8 cellular contexts compared by ENCODE assay signal in the genomic region with DNA sequence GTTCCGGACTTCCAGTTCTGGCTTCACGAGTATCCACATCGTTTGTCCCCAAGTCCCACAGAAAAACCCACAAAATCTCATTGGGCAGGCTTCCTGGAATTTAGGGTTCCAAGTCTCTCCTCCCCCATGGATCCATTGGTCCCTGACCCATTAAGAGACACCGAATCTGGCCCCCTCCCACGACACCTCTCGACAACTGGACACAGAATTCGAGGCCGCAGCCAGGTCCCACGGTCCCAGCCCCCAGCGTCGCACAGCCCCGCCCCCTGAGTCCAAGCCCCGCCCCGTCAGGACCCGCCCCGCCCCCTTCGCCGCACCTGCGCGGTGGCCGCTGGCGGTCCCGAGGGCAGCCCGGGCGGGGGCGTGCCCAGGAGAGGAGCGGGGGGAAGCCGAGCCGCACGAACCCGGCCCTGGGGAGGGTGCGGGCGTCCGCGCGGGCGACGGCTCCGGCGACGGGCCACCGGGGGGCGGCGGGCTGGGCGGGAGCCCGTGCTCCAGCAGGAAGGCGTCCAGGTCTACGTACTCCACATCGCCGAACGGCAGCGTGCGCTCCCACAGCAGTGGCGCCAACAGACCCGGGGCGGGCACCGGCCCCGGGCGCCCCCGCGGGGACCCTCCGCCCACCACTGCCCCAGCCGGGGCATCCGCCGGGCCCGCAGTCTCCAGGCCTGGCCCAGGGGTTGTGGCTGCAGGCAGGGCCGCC. TPM values are rescaled to one million over a fixed set of nuclear protein-coding genes. Genes with fewer than 3 reads are reported as not detected.
DNase-seq lines count a peak whose midpoint lies in the region; ATAC-seq lines count a peak whose summit lies in the region.

No MANE protein-coding gene starts in this region.

- H3K27ac Mint-ChIP-seq in activated CD4-positive, alpha-beta memory T cell treated with anti-CD3 and anti-CD28 coated beads, Interleukin-2, amount 10 ng/mL, durations not matched to agents 7 days and 5 days = peak overlapping the region; percentile 84

- peaks cover 27% of the 10 kb centered on the region for H3K4me1 ChIP-seq in effector memory CD4-positive, alpha-beta T cell (ENCODE audit: control insufficient read depth, insufficient read depth, low read length, poor library complexity, severe bottlenecking)
- H3K4me1 ChIP-seq in mononuclear cell (ENCODE audit: insufficient read depth, low read length) = peaks cover 67% of the 10 kb centered on the region

- DNase-seq in NCI-H82 (lab: John Stamatoyannopoulos, UW) = peak; percentile 82
- DNase-seq in NCI-H82 treated with DMSO at 0.1 percent for 48 hours (lab: John Stamatoyannopoulos, UW; ENCODE audit: unreplicated experiment) = no peak
- DNase-seq in NCI-H2171 treated with DMSO at 0.1 percent for 48 hours (lab: John Stamatoyannopoulos, UW) = peak; percentile 64
- peak; percentile 79 for DNase-seq in activated CD4-positive, alpha-beta memory T cell treated with anti-CD3 and anti-CD28 coated beads, Interleukin-2, amount 10 ng/mL, durations not matched to agents 7 days and 5 days
- DNase-seq in effector memory CD4-positive, alpha-beta T cell = peak; percentile 55 to 62 (median 61)
- DNase-seq in stimulated activated CD8-positive, alpha-beta memory T cell treated with anti-CD3 and anti-CD28 coated beads, Interleukin-4, amount 100 ng/mL, for 48 hours = peak; percentile 83

- H3K27ac ChIP-seq in effector memory CD4-positive, alpha-beta T cell (ENCODE audit: insufficient read depth, low read length, poor library complexity, severe bottlenecking) = peak overlapping the region; percentile 88

- H3K27me3 Mint-ChIP-seq in activated CD4-positive, alpha-beta memory T cell treated with anti-CD3 and anti-CD28 coated beads, Interleukin-2, amount 10 ng/mL, durations not matched to agents 7 days and 5 days = no peaks in the 10 kb centered on the region

- no peaks in the 10 kb centered on the region for H3K9me3 Mint-ChIP-seq in activated CD4-positive, alpha-beta memory T cell treated with anti-CD3 and anti-CD28 coated beads, Interleukin-2, amount 10 ng/mL, durations not matched to agents 7 days and 5 days

- peaks cover 28% of the 10 kb centered on the region for H3K36me3 ChIP-seq in effector memory CD4-positive, alpha-beta T cell (ENCODE audit: control insufficient read depth, insufficient read depth, low read length)

- H3K4me1 Mint-ChIP-seq in activated CD4-positive, alpha-beta memory T cell treated with anti-CD3 and anti-CD28 coated beads, Interleukin-2, amount 10 ng/mL, durations not matched to agents 7 days and 5 days = peaks cover 54% of the 10 kb centered on the region

- peak overlapping the region; percentile 95 for H3K4me3 ChIP-seq in effector memory CD4-positive, alpha-beta T cell (ENCODE audit: insufficient read depth, low read depth, low read length, poor library complexity, severe bottlenecking)
- H3K4me3 ChIP-seq in mononuclear cell (ENCODE audit: low read length) = peak overlapping the region; percentile 78

- no peaks in the 10 kb centered on the region for H3K27me3 ChIP-seq in effector memory CD4-positive, alpha-beta T cell (replicated peaks; ENCODE audit: control insufficient read depth, insufficient read depth, low read length, poor library complexity, severe bottlenecking)
- no peaks in the 10 kb centered on the region for H3K27me3 ChIP-seq in mononuclear cell (ENCODE audit: insufficient read depth, low read length)

- H3K4me3 Mint-ChIP-seq in activated CD4-positive, alpha-beta memory T cell treated with anti-CD3 and anti-CD28 coated beads, Interleukin-2, amount 10 ng/mL, durations not matched to agents 7 days and 5 days = peak overlapping the region; percentile 85

- peaks cover under 1% of the 10 kb centered on the region for H3K36me3 Mint-ChIP-seq in activated CD4-positive, alpha-beta memory T cell treated with anti-CD3 and anti-CD28 coated beads, Interleukin-2, amount 10 ng/mL, durations not matched to agents 7 days and 5 days (ENCODE audit: low read depth)

- no peaks in the 10 kb centered on the region for H3K9me3 ChIP-seq in effector memory CD4-positive, alpha-beta T cell (ENCODE audit: control insufficient read depth, low read length)
- H3K9me3 ChIP-seq in mononuclear cell (ENCODE audit: low read depth, low read length) = no peaks in the 10 kb centered on the region

- POLR2A ChIA-PET in activated CD4-positive, alpha-beta memory T cell treated with anti-CD3 and anti-CD28 coated beads, Interleukin-2, amount 10 ng/mL, durations not matched to agents 7 days and 5 days (lab: Charles Lee) = interaction anchor here (3.1 to 4.7 kb wide), 2 partner anchors 12 to 17 kb away, joined by 15 to 47 read pairs; a partner anchor contains a TSS

- ATAC-seq in HG03354 (IDR thresholded peaks at IDR 0.05; ENCODE audit: poor library complexity, severe bottlenecking, unreplicated experiment) = no peak

- CTCF ChIA-PET in activated CD4-positive, alpha-beta memory T cell treated with anti-CD3 and anti-CD28 coated beads, Interleukin-2, amount 10 ng/mL, durations not matched to agents 7 days and 5 days (lab: Charles Lee) = no interaction called here

RNA-seq across cellular contexts. Expression of a gene that starts 1.8 kb away (rescaled TPM):
- 10 to 100 TPM; 18.7 to 19.1 TPM for total RNA-seq in activated CD4-positive, alpha-beta memory T cell treated with anti-CD3 and anti-CD28 coated beads, Interleukin-2, amount 10 ng/mL, durations not matched to agents 7 days and 5 days
- 28.2 TPM for total RNA-seq in mononuclear cell

RNA-seq across cellular contexts. Expression of a gene that starts 10.6 kb away (rescaled TPM):
- 1 to 10 TPM; 3.9 to 4.5 TPM for total RNA-seq in activated CD4-positive, alpha-beta memory T cell treated with anti-CD3 and anti-CD28 coated beads, Interleukin-2, amount 10 ng/mL, durations not matched to agents 7 days and 5 days
- 2.4 TPM for total RNA-seq in mononuclear cell

RNA-seq across cellular contexts. Expression of a gene that starts 16.1 kb away (rescaled TPM):
- 10 to 100 TPM; 27.7 to 29.5 TPM for total RNA-seq in activated CD4-positive, alpha-beta memory T cell treated with anti-CD3 and anti-CD28 coated beads, Interleukin-2, amount 10 ng/mL, durations not matched to agents 7 days and 5 days
- total RNA-seq in mononuclear cell = 4.5 TPM

RNA-seq across cellular contexts. Expression of a gene that starts 16.4 kb away (rescaled TPM):
- total RNA-seq in activated CD4-positive, alpha-beta memory T cell treated with anti-CD3 and anti-CD28 coated beads, Interleukin-2, amount 10 ng/mL, durations not matched to agents 7 days and 5 days = 1,000 to 10,000 TPM; 1,511 to 1,528 TPM
- total RNA-seq in mononuclear cell = 2,431 TPM

RNA-seq across cellular contexts. Expression of a gene that starts 20.5 kb away (rescaled TPM):
- 1 to 10 TPM; 1.3 to 2.6 TPM for total RNA-seq in activated CD4-positive, alpha-beta memory T cell treated with anti-CD3 and anti-CD28 coated beads, Interleukin-2, amount 10 ng/mL, durations not matched to agents 7 days and 5 days
- 0.73 TPM for total RNA-seq in mononuclear cell
